25 cellular contexts compared by ENCODE assay signal in the genomic region with DNA sequence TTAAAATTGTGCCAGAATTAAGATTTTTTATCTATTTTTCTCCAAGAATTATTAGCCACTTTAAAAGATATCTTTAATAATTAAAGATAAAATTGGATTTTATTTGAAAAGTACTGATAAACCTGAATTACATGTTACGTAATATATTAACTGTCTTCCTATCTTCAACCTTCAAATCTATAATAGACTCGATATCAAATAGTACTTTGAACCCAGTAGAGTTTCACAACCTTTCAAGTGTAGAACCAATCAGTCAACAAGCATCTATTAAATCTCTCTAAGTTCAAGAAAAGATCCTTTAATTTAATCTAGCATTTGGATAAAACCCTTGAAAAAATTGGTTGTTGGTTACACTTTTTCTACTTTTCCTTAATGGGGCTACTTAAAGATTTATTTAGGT.
"Had no signal": no experiment of that assay in that cellular context is flagged by ENCODE, and none has a peak within 500 bp of the region (broad histone marks: within the 10 kb centered on the region; RNA-seq: fewer than 3 reads in every experiment).

No MANE protein-coding gene starts in this region.

- H3K27me3 ChIP-seq: colonic mucosa, esophagus squamous epithelium, heart right ventricle, neutrophil, pancreas, tibial nerve, upper lobe of left lung had no signal

- ATAC-seq: heart right ventricle; mucosa of descending colon; natural killer cell treated with Interleukin-12 subunit alpha and Interleukin-12 subunit beta and Interleukin-15 and Interleukin-18, amount 100 ng/mL, for 72 hours; pancreas; sciatic nerve; stimulated activated memory B cell treated with anti-CD40 and anti-IgM and Interleukin-4, amounts not matched to agents 10 μg/mL and 1 μg/mL and 100 μg/mL, for 72 hours had no signal

- H3K36me3 ChIP-seq: colonic mucosa, esophagus squamous epithelium, heart right ventricle, neutrophil, pancreas, thoracic aorta, upper lobe of left lung had no signal

- FAIRE-seq: endothelial cell of umbilical vein, pancreas, urothelium cell line had no signal

- H3K4me1 ChIP-seq: colonic mucosa, esophagus squamous epithelium, pancreas, tibial nerve, upper lobe of left lung had no signal

- H3K4me3 ChIP-seq: colonic mucosa, esophagus squamous epithelium, heart right ventricle, mucosa of descending colon, pancreas, thoracic aorta, tibial nerve, upper lobe of left lung had no signal

- H3K9me3 ChIP-seq: colonic mucosa, esophagus squamous epithelium, mucosa of descending colon, neutrophil, pancreas, thoracic aorta, upper lobe of left lung had no signal

- H3K27ac ChIP-seq: colonic mucosa, esophagus squamous epithelium, heart right ventricle, neutrophil, pancreas, thoracic aorta, tibial nerve, upper lobe of left lung had no signal

- DNase-seq: colonic mucosa; effector CD8-positive, alpha-beta T cell; endodermal cell; erythroblast; esophagus squamous epithelium; foreskin melanocyte; glutamatergic neuron; heart right ventricle; hippocampal formation; islet precursor cell; kidney glomerular epithelial cell; mesenchymal stem cell; mucosa of descending colon; naive B cell; pancreas; stimulated activated CD4-positive, alpha-beta T cell treated with anti-CD3 and anti-CD28 coated beads, Interleukin-4, amount 100 ng/mL, for 4 hours; upper lobe of left lung had no signal
